Comparison of ENCODE assay signal across 11 cellular contexts in genomic region chr9:95266649-95267048, GRCh38. TPM values are rescaled to one million over a fixed set of nuclear protein-coding genes. Genes with fewer than 3 reads are reported as not detected.
A peak's percentile ranks its signal among the peaks of the same experiment; 100 is the strongest.
DNase-seq lines count a peak whose midpoint lies in the region; ATAC-seq, FAIRE-seq and TF ChIP-seq lines count a peak whose summit lies in the region.
"Had no signal": no experiment of that assay in that cellular context is flagged by ENCODE, and none has a peak within 500 bp of the region (broad histone marks: within the 10 kb centered on the region; RNA-seq: fewer than 3 reads in every experiment).

No MANE protein-coding gene starts in this region.

- no peaks in the 10 kb centered on the region for H3K27me3 Mint-ChIP-seq in activated T-cell treated with anti-CD3 and anti-CD28 coated beads, Interleukin-2, amount 50 U/mL, for 72 hours (ENCODE audit: low read depth)
- no peaks in the 10 kb centered on the region for H3K27me3 Mint-ChIP-seq in activated T-cell treated with anti-CD3 and anti-CD28 coated beads, Interleukin-2, amount 50 U/mL, for 4 hours (ENCODE audit: low read depth)
- H3K27me3 Mint-ChIP-seq in stimulated activated memory B cell treated with anti-CD40 and anti-IgM and Interleukin-4, amounts not matched to agents 10 μg/mL and 1 μg/mL and 100 μg/mL, for 72 hours, result no peaks in the 10 kb centered on the region

- H3K36me3 Mint-ChIP-seq in activated T-cell treated with anti-CD3 and anti-CD28 coated beads, Interleukin-2, amount 50 U/mL, for 72 hours (ENCODE audit: insufficient read depth in 2 of 2), result no peaks in the 10 kb centered on the region
- H3K36me3 Mint-ChIP-seq in activated T-cell treated with anti-CD3 and anti-CD28 coated beads, Interleukin-2, amount 50 U/mL, for 4 hours (ENCODE audit: insufficient read depth), result no peaks in the 10 kb centered on the region
- H3K36me3 Mint-ChIP-seq in stimulated activated memory B cell treated with anti-CD40 and anti-IgM and Interleukin-4, amounts not matched to agents 10 μg/mL and 1 μg/mL and 100 μg/mL, for 72 hours, result peaks cover 6% of the 10 kb centered on the region

- in situ Hi-C loops in ACHN (cut with HindIII; ENCODE audit: low pct_ligation_motif_present, low pct_unique_long_range_greater_than_20kb, low sequenced_read_pairs), result no loop called here

- no peak for DNase-seq in activated T-cell treated with anti-CD3 and anti-CD28 coated beads, Interleukin-2, amount 50 U/mL, for 72 hours
- DNase-seq in activated T-cell treated with anti-CD3 and anti-CD28 coated beads, Interleukin-2, amount 50 U/mL, for 4 hours, result no peak
- DNase-seq in ACHN, result no peak
- DNase-seq in LoVo (ENCODE audit: low spot score), result no peak
- no peak for DNase-seq in D721Med (ENCODE audit: insufficient read length, low spot score)
- DNase-seq: activated naive CD4-positive, alpha-beta T cell treated with Interleukin-2 at 50 U/mL for 16 hours; stimulated activated naive CD4-positive, alpha-beta T cell; T1000 had no signal

- H3K9me3 Mint-ChIP-seq in activated T-cell treated with anti-CD3 and anti-CD28 coated beads, Interleukin-2, amount 50 U/mL, for 72 hours, result no peaks in the 10 kb centered on the region
- no peaks in the 10 kb centered on the region for H3K9me3 Mint-ChIP-seq in activated T-cell treated with anti-CD3 and anti-CD28 coated beads, Interleukin-2, amount 50 U/mL, for 4 hours
- no peaks in the 10 kb centered on the region for H3K9me3 Mint-ChIP-seq in stimulated activated memory B cell treated with anti-CD40 and anti-IgM and Interleukin-4, amounts not matched to agents 10 μg/mL and 1 μg/mL and 100 μg/mL, for 72 hours

- peaks cover 12% of the 10 kb centered on the region for H3K4me1 Mint-ChIP-seq in activated T-cell treated with anti-CD3 and anti-CD28 coated beads, Interleukin-2, amount 50 U/mL, for 72 hours (ENCODE audit: low read depth)
- peaks cover 13% of the 10 kb centered on the region for H3K4me1 Mint-ChIP-seq in activated T-cell treated with anti-CD3 and anti-CD28 coated beads, Interleukin-2, amount 50 U/mL, for 4 hours (ENCODE audit: low read depth)
- H3K4me1 Mint-ChIP-seq in stimulated activated memory B cell treated with anti-CD40 and anti-IgM and Interleukin-4, amounts not matched to agents 10 μg/mL and 1 μg/mL and 100 μg/mL, for 72 hours, result peaks cover 20% of the 10 kb centered on the region

- TF ChIP-seq CTCF in D721Med (IDR thresholded peaks at IDR 0.05; ENCODE audit: insufficient read depth, missing control alignments), result no peak

- peak in 1 of 2 donors; percentile 41 for ATAC-seq in activated T-cell treated with anti-CD3 and anti-CD28 coated beads, Interleukin-2, amount 50 U/mL, for 72 hours (replicated peaks in 1 of 2)
- ATAC-seq in activated T-cell treated with anti-CD3 and anti-CD28 coated beads, Interleukin-2, amount 50 U/mL, for 4 hours, result no peak
- ATAC-seq in GM21717 (IDR thresholded peaks at IDR 0.05; ENCODE audit: unreplicated experiment) (peak; percentile 61), HG03521 (IDR thresholded peaks at IDR 0.05; ENCODE audit: unreplicated experiment) (peak; percentile 81)
- peak; percentile 75 for ATAC-seq in stimulated activated memory B cell treated with anti-CD40 and anti-IgM and Interleukin-4, amounts not matched to agents 10 μg/mL and 1 μg/mL and 100 μg/mL, for 72 hours

- H3K27ac Mint-ChIP-seq in activated T-cell treated with anti-CD3 and anti-CD28 coated beads, Interleukin-2, amount 50 U/mL, for 72 hours, result peak overlapping the region; percentile 93
- peak overlapping the region; percentile 35 for H3K27ac Mint-ChIP-seq in stimulated activated memory B cell treated with anti-CD40 and anti-IgM and Interleukin-4, amounts not matched to agents 10 μg/mL and 1 μg/mL and 100 μg/mL, for 72 hours

- H3K4me3 Mint-ChIP-seq in activated T-cell treated with anti-CD3 and anti-CD28 coated beads, Interleukin-2, amount 50 U/mL, for 72 hours, result peak overlapping the region; percentile 38 to 80
- no peak overlapping the region for H3K4me3 Mint-ChIP-seq in activated T-cell treated with anti-CD3 and anti-CD28 coated beads, Interleukin-2, amount 50 U/mL, for 4 hours
- H3K4me3 Mint-ChIP-seq in stimulated activated memory B cell treated with anti-CD40 and anti-IgM and Interleukin-4, amounts not matched to agents 10 μg/mL and 1 μg/mL and 100 μg/mL, for 72 hours, result peak overlapping the region; percentile 77

- FAIRE-seq in D721Med (lab: Jason Lieb, UNC), result no peak

RNA-seq across cellular contexts. Expression of gene FANCC, which starts 50.9 kb away (rescaled TPM):
- total RNA-seq in activated T-cell treated with anti-CD3 and anti-CD28 coated beads, Interleukin-2, amount 50 U/mL, for 72 hours, result 10 to 100 TPM; 13.6 to 15.6 TPM
- total RNA-seq in activated T-cell treated with anti-CD3 and anti-CD28 coated beads, Interleukin-2, amount 50 U/mL, for 4 hours, result 10 to 100 TPM; 14.6 to 15.3 (median 15.2) TPM

Comparison
In these comparisons a context has a peak if more than half of its experiments do, and no peak if none do; other contexts are left out.
1. ATAC-seq: peak in GM21717 (single experiment), HG03521 (single experiment) and stimulated activated memory B cell treated with anti-CD40 and anti-IgM and Interleukin-4, amounts not matched to agents 10 μg/mL and 1 μg/mL and 100 μg/mL, for 72 hours (single experiment); none in activated T-cell treated with anti-CD3 and anti-CD28 coated beads, Interleukin-2, amount 50 U/mL, for 4 hours (0 of 2).